18 cellular contexts compared by ENCODE assay signal in genomic region chr1:244954358-244954757, GRCh38.
DNase-seq lines count a peak whose midpoint lies in the region; ATAC-seq, FAIRE-seq and TF ChIP-seq lines count a peak whose summit lies in the region.
"Had no signal": no experiment of that assay in that cellular context is flagged by ENCODE, and none has a peak within 500 bp of the region (broad histone marks: within the 10 kb centered on the region; RNA-seq: fewer than 3 reads in every experiment).

No MANE protein-coding gene starts in this region.

- H3K9me1 ChIP-seq in K562 (ENCODE audit: control insufficient read depth, insufficient read depth, low read length): no peaks in the 10 kb centered on the region

- no peaks in the 10 kb centered on the region for H3K36me3 ChIP-seq in K562 (ENCODE audit: control insufficient read depth, insufficient read depth, low read length)
- H3K36me3 ChIP-seq in psoas muscle (ENCODE audit: insufficient read depth in 1 of 2, low read depth in 1 of 2): no peaks in the 10 kb centered on the region

- H2AFZ ChIP-seq in K562 (ENCODE audit: low read depth, low read length): no peak overlapping the region

- no peak for TF ChIP-seq EP300 in K562 (IDR thresholded peaks at IDR 0.05; ENCODE audit: low read length)

- no TSS peak for BruUV-seq in K562 (replicated peaks; lab: Mats Ljungman, UMichigan)

- H3K4me1 ChIP-seq in K562 (replicated peaks in 1 of 2; ENCODE audit: control insufficient read depth in 2 of 2, insufficient read depth in 2 of 2, low read length in 2 of 2) (no peaks in the 10 kb centered on the region), psoas muscle (peaks cover 37% of the 10 kb centered on the region)

- FAIRE-seq in GM18507 (lab: Jason Lieb, UNC): peak; percentile 49
- peak; percentile 15 for FAIRE-seq in K562 (lab: Jason Lieb, UNC)
- FAIRE-seq: H1 had no signal

- intact Hi-C loops in K562 (cut with micrococcal nuclease) (no loop called here), left ventricle myocardium superior (cut with micrococcal nuclease) (no loop called here), psoas muscle (cut with DNase I) (no loop called here)

- TF ChIP-seq POLR2A in K562 (conservative IDR thresholded peaks at IDR 0.05): no peak

- no peaks in the 10 kb centered on the region for H3K27me3 ChIP-seq in K562 (ENCODE audit: control insufficient read depth in 2 of 2, insufficient read depth in 2 of 2, low read length in 2 of 2)
- no peaks in the 10 kb centered on the region for H3K27me3 ChIP-seq in psoas muscle (ENCODE audit: insufficient read depth in 3 of 3, low read length in 2 of 3)

- CTCF ChIA-PET in K562 (lab: Yijun Ruan, JAX; ENCODE audit: low intra/inter-chr PET ratio): no interaction called here

- no peak overlapping the region for H3K4me3 ChIP-seq in K562
- H3K4me3 ChIP-seq in psoas muscle: peak overlapping the region; percentile 38

- in situ Hi-C loops in K562 (cut with MboI): no loop called here

- 20% methylated on average over 2 of the region's 2 CpGs for WGBS in K562 (ENCODE audit: insufficient coverage, low coverage, missing lambda C conversion rate)
- 14 to 29% (median 26%) methylated on average over 2 of the region's 2 CpGs for WGBS in psoas muscle, 3 donors

- POLR2A ChIA-PET in K562 (lab: Yijun Ruan, JAX): interaction anchor here (1.1 to 2.3 kb wide), 3 partner anchors 9 to 11 kb away, joined by 3 to 7 read pairs (median 5); no protein-coding TSS in a partner anchor

- ATAC-seq in K562 (no peak), left ventricle myocardium superior (peak; percentile 81), psoas muscle (peak; percentile 74 to 88 (median 78)), GM19035 (IDR thresholded peaks at IDR 0.05; ENCODE audit: unreplicated experiment) (no peak), GM18517 (IDR thresholded peaks at IDR 0.05; ENCODE audit: unreplicated experiment) (no peak)
- ATAC-seq: PC-3 had no signal

- H4K20me1 ChIP-seq in K562 (replicated peaks; ENCODE audit: control insufficient read depth, insufficient read depth, low read length): no peaks in the 10 kb centered on the region

- no peaks in the 10 kb centered on the region for H3K79me2 ChIP-seq in K562 (ENCODE audit: control insufficient read depth, insufficient read depth, low read length)

- no peak for DNase-seq in GM18507 (ENCODE audit: extremely low spot score, insufficient read length, low read depth)
- no peak for DNase-seq in K562 (ENCODE audit: extremely low read depth in 1 of 4, low spot score in 3 of 4)
- no peak for DNase-seq in left ventricle myocardium superior
- DNase-seq in psoas muscle: no peak
- no peak for DNase-seq in GF-D8 (lab: John Stamatoyannopoulos, UW)
- DNase-seq: CD4-positive, alpha-beta T cell; DMS153; GDM1; NCI-H1105 treated with DMSO at 0.1 percent for 48 hours; NCI-H1694; NCI-H2081 treated with DMSO at 0.1 percent for 48 hours; NCI-H510A; NCI-H82; PC-3; RPMI8226 had no signal

- H3K27ac ChIP-seq in K562 (ENCODE audit: extremely low read depth, low read depth, low read length) (no peak overlapping the region), psoas muscle (peak overlapping the region; percentile 91)

- no peak for TF ChIP-seq CTCF in K562 (IDR thresholded peaks at IDR 0.05 in 2 of 3, conservative IDR thresholded peaks at IDR 0.05 in 1 of 3; ENCODE audit: insufficient read depth in 2 of 3, low read depth in 1 of 3, low read length in 3 of 3)
- no peak for TF ChIP-seq CTCF in psoas muscle (IDR thresholded peaks at IDR 0.05)

- no peak for TF ChIP-seq RAD21 in K562 (CRISPR knock-in tag; conservative IDR thresholded peaks at IDR 0.05 in 1 of 2, IDR thresholded peaks at IDR 0.05 in 1 of 2)

- no peak overlapping the region for H3K4me2 ChIP-seq in K562 (ENCODE audit: insufficient read depth, low read length)

- no peak overlapping the region for H3K9ac ChIP-seq in K562 (ENCODE audit: insufficient read depth in 1 of 2, low read depth in 2 of 2, low read length in 2 of 2)

- H3K9me3 ChIP-seq in K562 (replicated peaks; ENCODE audit: control insufficient read depth, insufficient read depth, low read depth, low read length) (no peaks in the 10 kb centered on the region), psoas muscle (no peaks in the 10 kb centered on the region)

TF ChIP-seq in K562, 482 proteins besides CTCF, POLR2A, EP300 and RAD21:
- no peak for TF ChIP-seq ZKSCAN3 (CRISPR knock-in tag; IDR thresholded peaks at IDR 0.05)
- TF ChIP-seq ZBTB2 (IDR thresholded peaks at IDR 0.05): no peak
- no peak for TF ChIP-seq TEAD1 (CRISPR knock-in tag; IDR thresholded peaks at IDR 0.05)
- TF ChIP-seq, protein P1, sequence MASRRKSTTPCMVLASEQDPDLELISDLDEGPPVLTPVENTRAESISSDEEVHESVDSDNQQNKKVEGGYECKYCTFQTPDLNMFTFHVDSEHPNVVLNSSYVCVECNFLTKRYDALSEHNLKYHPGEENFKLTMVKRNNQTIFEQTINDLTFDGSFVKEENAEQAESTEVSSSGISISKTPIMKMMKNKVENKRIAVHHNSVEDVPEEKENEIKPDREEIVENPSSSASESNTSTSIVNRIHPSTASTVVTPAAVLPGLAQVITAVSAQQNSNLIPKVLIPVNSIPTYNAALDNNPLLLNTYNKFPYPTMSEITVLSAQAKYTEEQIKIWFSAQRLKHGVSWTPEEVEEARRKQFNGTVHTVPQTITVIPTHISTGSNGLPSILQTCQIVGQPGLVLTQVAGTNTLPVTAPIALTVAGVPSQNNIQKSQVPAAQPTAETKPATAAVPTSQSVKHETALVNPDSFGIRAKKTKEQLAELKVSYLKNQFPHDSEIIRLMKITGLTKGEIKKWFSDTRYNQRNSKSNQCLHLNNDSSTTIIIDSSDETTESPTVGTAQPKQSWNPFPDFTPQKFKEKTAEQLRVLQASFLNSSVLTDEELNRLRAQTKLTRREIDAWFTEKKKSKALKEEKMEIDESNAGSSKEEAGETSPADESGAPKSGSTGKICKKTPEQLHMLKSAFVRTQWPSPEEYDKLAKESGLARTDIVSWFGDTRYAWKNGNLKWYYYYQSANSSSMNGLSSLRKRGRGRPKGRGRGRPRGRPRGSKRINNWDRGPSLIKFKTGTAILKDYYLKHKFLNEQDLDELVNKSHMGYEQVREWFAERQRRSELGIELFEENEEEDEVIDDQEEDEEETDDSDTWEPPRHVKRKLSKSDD (conservative IDR thresholded peaks at IDR 0.05; ENCODE audit: low read length): no peak
- TF ChIP-seq ERF (CRISPR knock-in tag; IDR thresholded peaks at IDR 0.05): no peak
- no peak for TF ChIP-seq POLR2AphosphoS2 (IDR thresholded peaks at IDR 0.05; ENCODE audit: low read length)
- TF ChIP-seq ZBTB34 (CRISPR knock-in tag; IDR thresholded peaks at IDR 0.05): no peak
- TF ChIP-seq RBM25 (IDR thresholded peaks at IDR 0.05; ENCODE audit: low read depth, low read length, severe bottlenecking): no peak
- no peak for TF ChIP-seq NUFIP1 (IDR thresholded peaks at IDR 0.05; ENCODE audit: partially characterized antibody)
- TF ChIP-seq KDM1A (IDR thresholded peaks at IDR 0.05): no peak
- TF ChIP-seq ZNF696 (CRISPR knock-in tag; conservative IDR thresholded peaks at IDR 0.05): no peak
- TF ChIP-seq, protein P2, sequence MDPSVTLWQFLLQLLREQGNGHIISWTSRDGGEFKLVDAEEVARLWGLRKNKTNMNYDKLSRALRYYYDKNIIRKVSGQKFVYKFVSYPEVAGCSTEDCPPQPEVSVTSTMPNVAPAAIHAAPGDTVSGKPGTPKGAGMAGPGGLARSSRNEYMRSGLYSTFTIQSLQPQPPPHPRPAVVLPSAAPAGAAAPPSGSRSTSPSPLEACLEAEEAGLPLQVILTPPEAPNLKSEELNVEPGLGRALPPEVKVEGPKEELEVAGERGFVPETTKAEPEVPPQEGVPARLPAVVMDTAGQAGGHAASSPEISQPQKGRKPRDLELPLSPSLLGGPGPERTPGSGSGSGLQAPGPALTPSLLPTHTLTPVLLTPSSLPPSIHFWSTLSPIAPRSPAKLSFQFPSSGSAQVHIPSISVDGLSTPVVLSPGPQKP (CRISPR knock-in tag; IDR thresholded peaks at IDR 0.05): no peak
- TF ChIP-seq STAT5B (CRISPR knock-in tag; IDR thresholded peaks at IDR 0.05): no peak
- TF ChIP-seq YBX1 (IDR thresholded peaks at IDR 0.05): no peak
- TF ChIP-seq BRD9 (IDR thresholded peaks at IDR 0.05; ENCODE audit: low read depth, partially characterized antibody): no peak
- no peak for TF ChIP-seq ELF4 (CRISPR knock-in tag; IDR thresholded peaks at IDR 0.05)
- no peak for TF ChIP-seq MECOM (CRISPR knock-in tag; IDR thresholded peaks at IDR 0.05)

Comparison
In these comparisons a context has a peak if more than half of its experiments do, and no peak if none do; other contexts are left out.
1. ATAC-seq: peak in left ventricle myocardium superior (single experiment) and psoas muscle (4 of 4); none in K562 (single experiment), GM19035 (single experiment) and GM18517 (single experiment).